In the genomic region with DNA sequence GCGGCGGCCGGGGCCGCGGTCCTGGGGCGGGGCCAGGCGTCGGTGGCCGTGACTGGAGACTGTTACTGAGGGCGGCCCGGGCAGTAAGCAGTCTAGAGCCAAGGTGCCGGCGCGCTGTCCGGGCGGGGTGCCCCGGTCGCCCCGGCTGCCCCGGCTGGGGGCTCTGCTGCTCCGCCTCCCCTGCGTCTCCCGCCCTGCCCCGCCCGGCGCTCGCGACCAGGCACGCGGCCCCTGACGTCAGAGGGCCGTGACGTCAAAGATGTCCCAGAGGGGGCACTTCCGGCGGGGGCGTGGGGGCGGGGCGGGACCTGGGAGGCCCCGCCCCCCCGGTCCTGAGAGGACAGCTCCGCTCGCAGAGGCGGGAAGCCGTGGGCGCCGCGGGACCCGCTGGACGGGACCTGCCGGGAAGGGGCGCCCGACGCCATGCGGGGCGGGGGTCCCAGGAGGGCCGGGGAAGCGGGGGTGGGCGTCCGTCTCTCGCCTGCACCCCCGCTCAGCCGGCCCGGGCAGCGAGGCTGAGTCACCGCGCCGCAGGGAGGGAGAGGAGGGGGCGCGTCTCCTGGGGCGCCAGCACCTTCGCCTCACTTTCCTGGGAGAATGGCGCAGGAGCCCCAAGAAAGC, we compare ENCODE assay signal across 7 cellular contexts. TPM values are rescaled to one million over a fixed set of nuclear protein-coding genes. Genes with fewer than 3 reads are reported as not detected.
DNase-seq lines count a peak whose midpoint lies in the region; ATAC-seq and TF ChIP-seq lines count a peak whose summit lies in the region.

No MANE protein-coding gene starts in this region.

- H3K36me3 Mint-ChIP-seq in activated naive CD4-positive, alpha-beta T cell treated with anti-CD3 and anti-CD28 coated beads, Interleukin-2, amount 10 ng/mL, durations not matched to agents 7 days and 5 days = no peaks in the 10 kb centered on the region

- peaks cover 33% of the 10 kb centered on the region for H3K4me1 Mint-ChIP-seq in activated naive CD4-positive, alpha-beta T cell treated with anti-CD3 and anti-CD28 coated beads, Interleukin-2, amount 10 ng/mL, durations not matched to agents 7 days and 5 days

- peaks cover 0 to 45% (median 0%) of the 10 kb centered on the region in 9 donors for H3K27me3 ChIP-seq in heart left ventricle

- CTCF ChIA-PET in activated naive CD4-positive, alpha-beta T cell treated with anti-CD3 and anti-CD28 coated beads, Interleukin-2, amount 10 ng/mL, durations not matched to agents 7 days and 5 days (lab: Charles Lee) = no interaction called here

- ATAC-seq in HG03159 (IDR thresholded peaks at IDR 0.05; ENCODE audit: unreplicated experiment) (peak; percentile 5), heart left ventricle (peak in 3 of 4 donors; percentile 38 to 56 (median 44)), GM19397 (IDR thresholded peaks at IDR 0.05; ENCODE audit: unreplicated experiment) (no peak)

- H3K4me3 ChIP-seq in heart left ventricle = peak overlapping the region; percentile 34 to 91 (median 72)

- no peaks in the 10 kb centered on the region for H3K9me3 Mint-ChIP-seq in activated naive CD4-positive, alpha-beta T cell treated with anti-CD3 and anti-CD28 coated beads, Interleukin-2, amount 10 ng/mL, durations not matched to agents 7 days and 5 days

- H3K27ac Mint-ChIP-seq in activated naive CD4-positive, alpha-beta T cell treated with anti-CD3 and anti-CD28 coated beads, Interleukin-2, amount 10 ng/mL, durations not matched to agents 7 days and 5 days = no peak overlapping the region

- H3K36me3 ChIP-seq in heart left ventricle = no peaks in the 10 kb centered on the region

- H3K27me3 Mint-ChIP-seq in activated naive CD4-positive, alpha-beta T cell treated with anti-CD3 and anti-CD28 coated beads, Interleukin-2, amount 10 ng/mL, durations not matched to agents 7 days and 5 days = peaks cover 57% of the 10 kb centered on the region

- H3K4me3 Mint-ChIP-seq in activated naive CD4-positive, alpha-beta T cell treated with anti-CD3 and anti-CD28 coated beads, Interleukin-2, amount 10 ng/mL, durations not matched to agents 7 days and 5 days = no peak overlapping the region

- WGBS in heart left ventricle, 4 donors = 0 to 1% (median 1%) methylated on average over 13 to 72 of the region's 72 CpGs

- TF ChIP-seq CTCF in GM13977 (IDR thresholded peaks at IDR 0.05; ENCODE audit: extremely low read depth, insufficient read depth, missing control alignments) = no peak
- TF ChIP-seq CTCF in heart left ventricle (IDR thresholded peaks at IDR 0.05) = no peak

- H3K27ac ChIP-seq in heart left ventricle = peak overlapping the region in 6 of 12 donors; percentile 38 to 59 (median 46)

- H3K9me3 ChIP-seq in heart left ventricle = no peaks in the 10 kb centered on the region

- intact Hi-C loops in heart left ventricle (cut with DNase I) = loop anchor here in 7 of 10 donors (5.0 to 10.0 kb wide), 4 partner anchors 124 to 302 kb away; no protein-coding TSS in a partner anchor
- intact Hi-C loops in posterior vena cava (cut with DNase I) = no loop called here

- peaks cover 4 to 53% (median 43%) of the 10 kb centered on the region in 12 donors for H3K4me1 ChIP-seq in heart left ventricle

- DNase-seq in GM13977 (ENCODE audit: low spot score) (peak; percentile 83), RPMI7951 (ENCODE audit: low read depth) (peak; percentile 68), heart left ventricle (peak in 4 of 5 donors; percentile 74 to 83 (median 75)), posterior vena cava (ENCODE audit: low spot score) (peak; percentile 92)
- peak; percentile 74 for DNase-seq in activated naive CD4-positive, alpha-beta T cell treated with anti-CD3 and anti-CD28 coated beads, Interleukin-2, amount 10 ng/mL, durations not matched to agents 7 days and 5 days

- no peak for TF ChIP-seq POLR2A in heart left ventricle (IDR thresholded peaks at IDR 0.05)

- in situ Hi-C loops in GM13977 (cut with MboI; ENCODE audit: low pct_unique_long_range_greater_than_20kb, low sequenced_read_pairs, unreplicated experiment) = no loop called here

RNA-seq across cellular contexts. Expression of a gene that starts 4.5 kb away (rescaled TPM):
- 4.6 and 14.2 TPM in 2 replicates for total RNA-seq in RPMI7951 (2014; rRNA removed; shearing (Covaris generic))
- 10 to 100 TPM in 7 of 9 donors, 1 to 10 TPM in 2; 8.9 to 29.6 (median 16.7) TPM for total RNA-seq in heart left ventricle
- 10 to 100 TPM in 1 of 2 donors, 1 to 10 TPM in 1; 8.3 to 11.7 TPM for polyA plus RNA-seq in heart left ventricle
- 10 to 100 TPM; 41.3 to 64.2 TPM for total RNA-seq in posterior vena cava

RNA-seq across cellular contexts. Expression of a gene that starts 8.5 kb away (rescaled TPM):
- total RNA-seq in RPMI7951 (2014; rRNA removed; shearing (Covaris generic)) = 67.5 and 69.9 TPM in 2 replicates
- total RNA-seq in heart left ventricle (10 to 100 TPM; 16.0 to 30.2 (median 20.0) TPM), posterior vena cava (10 to 100 TPM; 17.4 to 21.2 TPM)
- polyA plus RNA-seq in heart left ventricle = 10 to 100 TPM; 26.6 to 52.4 TPM

RNA-seq across cellular contexts. Expression of a gene that starts 20.4 kb away (rescaled TPM):
- 12.1 and 16.3 TPM in 2 replicates for total RNA-seq in RPMI7951 (2014; rRNA removed; shearing (Covaris generic))
- 10 to 100 TPM; 14.0 to 38.1 (median 27.6) TPM for total RNA-seq in heart left ventricle
- 10 to 100 TPM; 18.8 to 23.4 TPM for polyA plus RNA-seq in heart left ventricle
- 10 to 100 TPM; 26.5 to 27.9 TPM for total RNA-seq in posterior vena cava

RNA-seq across cellular contexts. Expression of a gene that starts 25.2 kb away (rescaled TPM):
- total RNA-seq in RPMI7951 (2014; rRNA removed; shearing (Covaris generic)) = 7.6 and 8.8 TPM in 2 replicates
- total RNA-seq in heart left ventricle (1 to 10 TPM; 1.7 to 4.2 (median 2.7) TPM), posterior vena cava (1 to 10 TPM; 1.3 to 4.3 TPM)
- polyA plus RNA-seq in heart left ventricle = 1 to 10 TPM; 2.2 to 4.9 TPM

Comparison
In these comparisons a context has a peak if more than half of its experiments do, and no peak if none do; other contexts are left out.
1. intact Hi-C loops: an anchor here in heart left ventricle (5.0 to 10.0 kb wide); none called in posterior vena cava.